24 cellular contexts compared by ENCODE assay signal in the genomic region with DNA sequence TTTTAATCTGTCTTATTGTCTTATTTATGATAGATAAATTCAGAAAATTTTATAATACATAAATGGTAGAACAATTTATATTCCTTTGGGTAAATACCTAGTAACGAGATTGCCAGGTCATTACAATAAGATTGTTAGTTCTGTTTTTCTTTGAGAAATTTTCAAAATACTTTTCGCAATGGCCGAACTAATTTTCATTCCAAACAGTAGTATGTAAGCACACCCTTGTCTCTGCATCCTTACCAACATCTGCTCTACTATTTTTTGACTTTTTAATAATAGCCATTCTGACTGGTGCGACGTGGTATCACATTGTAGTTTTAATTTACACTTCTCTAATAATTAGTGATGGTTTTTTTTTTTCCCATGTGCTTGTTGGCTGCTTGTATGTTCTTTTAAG.
DNase-seq lines count a peak whose midpoint lies in the region; ATAC-seq and TF ChIP-seq lines count a peak whose summit lies in the region.
"Had no signal": no experiment of that assay in that cellular context is flagged by ENCODE, and none has a peak within 500 bp of the region (broad histone marks: within the 10 kb centered on the region; RNA-seq: fewer than 3 reads in every experiment).

No MANE protein-coding gene starts in this region.

- no peak for ATAC-seq in HG03571 (IDR thresholded peaks at IDR 0.05; ENCODE audit: unreplicated experiment)
- ATAC-seq in GM21786 (IDR thresholded peaks at IDR 0.05; ENCODE audit: unreplicated experiment): no peak
- ATAC-seq: GM23338, K562, PC-3 had no signal

- H3K27me3 ChIP-seq in CD8-positive, alpha-beta memory T cell (ENCODE audit: insufficient read depth, low read length, poor library complexity, severe bottlenecking): no peaks in the 10 kb centered on the region

- H3K36me3 Mint-ChIP-seq in CD8-positive, alpha-beta memory T cell: no peaks in the 10 kb centered on the region
- H3K36me3 Mint-ChIP-seq in CD14-positive monocyte: no peaks in the 10 kb centered on the region
- H3K36me3 Mint-ChIP-seq: CD4-positive, alpha-beta memory T cell had no signal

- H3K4me1 ChIP-seq in CD8-positive, alpha-beta memory T cell (ENCODE audit: insufficient read depth, low read length): no peaks in the 10 kb centered on the region

- CTCF ChIA-PET in CD8-positive, alpha-beta memory T cell (lab: Charles Lee): no interaction called here

- no peak overlapping the region for H3K27ac Mint-ChIP-seq in CD8-positive, alpha-beta memory T cell
- H3K27ac Mint-ChIP-seq in CD14-positive monocyte: no peak overlapping the region
- H3K27ac Mint-ChIP-seq: CD4-positive, alpha-beta memory T cell; GM23338 had no signal

- H3K27me3 Mint-ChIP-seq in CD8-positive, alpha-beta memory T cell: no peaks in the 10 kb centered on the region
- H3K27me3 Mint-ChIP-seq in CD14-positive monocyte (ENCODE audit: low read depth in 3 of 3): no peaks in the 10 kb centered on the region
- H3K27me3 Mint-ChIP-seq: CD4-positive, alpha-beta memory T cell had no signal

- no peaks in the 10 kb centered on the region for H3K4me1 Mint-ChIP-seq in CD8-positive, alpha-beta memory T cell
- no peaks in the 10 kb centered on the region for H3K4me1 Mint-ChIP-seq in CD14-positive monocyte
- H3K4me1 Mint-ChIP-seq: CD4-positive, alpha-beta memory T cell; GM23338 had no signal

- H3K9me3 Mint-ChIP-seq in CD8-positive, alpha-beta memory T cell: peaks cover 1 to 23% (median 13%) of the 10 kb centered on the region in 5 donors
- H3K9me3 Mint-ChIP-seq in CD14-positive monocyte: peaks cover 0 to 8% (median 3%) of the 10 kb centered on the region in 7 donors
- H3K9me3 Mint-ChIP-seq: GM23338 had no signal

- POLR2A ChIA-PET in CD8-positive, alpha-beta memory T cell (lab: Charles Lee): no interaction called here

- intact Hi-C loops in CD14-positive monocyte (cut with micrococcal nuclease): no loop called here

- no peak overlapping the region for H3K27ac ChIP-seq in CD8-positive, alpha-beta memory T cell (ENCODE audit: low read depth, low read length)
- H3K27ac ChIP-seq: 22Rv1 had no signal

- no peak for TF ChIP-seq CTCF in CD14-positive monocyte (IDR thresholded peaks at IDR 0.05)

- no peaks in the 10 kb centered on the region for H3K9me3 ChIP-seq in CD8-positive, alpha-beta memory T cell (ENCODE audit: low read length)
- H3K9me3 ChIP-seq: SK-N-SH had no signal

- no peak overlapping the region for H3K4me3 Mint-ChIP-seq in CD8-positive, alpha-beta memory T cell
- no peak overlapping the region for H3K4me3 Mint-ChIP-seq in CD14-positive monocyte
- H3K4me3 Mint-ChIP-seq: GM23338 had no signal

- no peaks in the 10 kb centered on the region for H3K36me3 ChIP-seq in CD8-positive, alpha-beta memory T cell (ENCODE audit: insufficient read depth, low read length)

- no peak overlapping the region for H3K4me3 ChIP-seq in CD8-positive, alpha-beta memory T cell (ENCODE audit: low read length)
- H3K4me3 ChIP-seq: GM23338, K562 had no signal

- peak; percentile 46 for DNase-seq in NCI-H2171 treated with DMSO at 0.1 percent for 48 hours (lab: John Stamatoyannopoulos, UW)
- no peak for DNase-seq in NCI-H2171 (lab: John Stamatoyannopoulos, UW)
- peak; percentile 8 for DNase-seq in amniotic stem cell (lab: John Stamatoyannopoulos, UW)
- DNase-seq in fibroblast of peridontal ligament (ENCODE audit: extremely low read depth): peak; percentile 46
- DNase-seq in CD8-positive, alpha-beta memory T cell: no peak
- no peak for DNase-seq in CD14-positive monocyte (ENCODE audit: low spot score)
- DNase-seq: Calu3; CD4-positive, alpha-beta memory T cell; HCEC 1CT; NCI-H1092 treated with DMSO at 0.1 percent for 48 hours; NCI-H1694 treated with DMSO at 0.1 percent for 48 hours; NCI-H2107; NCI-H226; NCI-H524; NCI-H82; PC-3; RPMI8226; SHP77 treated with DMSO at 0.1 percent for 48 hours; SK-N-SH had no signal

Comparison
In these comparisons a context has a peak if more than half of its experiments do, and no peak if none do; other contexts are left out.
1. DNase-seq: peak in NCI-H2171 treated with DMSO at 0.1 percent for 48 hours (single experiment), amniotic stem cell (single experiment) and fibroblast of peridontal ligament (single experiment); none in NCI-H2171 (single experiment), CD8-positive, alpha-beta memory T cell (0 of 5) and CD14-positive monocyte (single experiment).